8 cellular contexts compared by ENCODE assay signal in the genomic region with DNA sequence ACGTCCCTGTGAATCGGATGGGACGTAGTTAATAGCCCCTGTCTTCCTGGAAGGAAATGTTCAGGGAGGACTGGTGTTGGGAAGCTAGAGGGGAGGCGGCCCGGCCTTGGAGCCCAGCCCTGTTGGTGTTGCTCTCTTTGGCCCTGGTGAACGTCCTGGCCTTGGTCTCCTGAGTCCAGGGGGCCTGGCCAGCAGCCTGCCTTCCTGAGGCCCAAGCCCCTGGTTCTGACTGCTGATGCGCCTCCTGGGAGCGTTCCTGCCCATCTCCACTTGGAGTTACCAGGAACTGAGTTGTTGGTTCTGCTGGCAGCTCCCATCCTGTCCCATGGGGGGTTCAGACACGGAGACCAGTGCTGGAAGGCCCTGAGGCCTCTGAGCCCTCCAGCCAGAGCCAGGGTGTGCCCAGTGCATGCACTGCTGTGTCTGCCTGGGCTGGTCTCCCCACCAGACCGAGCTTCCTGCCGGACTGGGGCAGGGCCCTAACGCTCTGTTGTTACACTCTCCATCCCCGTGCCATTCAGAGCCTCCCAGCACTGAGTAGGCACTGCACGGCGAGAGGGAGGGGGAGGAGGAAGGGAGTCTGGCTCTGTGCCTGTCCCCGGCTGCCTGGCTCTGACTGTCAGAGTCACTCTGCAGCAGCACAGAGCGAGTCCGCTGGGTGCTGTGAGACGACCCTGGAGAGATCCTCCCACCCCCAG.
DNase-seq lines count a peak whose midpoint lies in the region; FAIRE-seq and TF ChIP-seq lines count a peak whose summit lies in the region.
"Had no signal": no experiment of that assay in that cellular context is flagged by ENCODE, and none has a peak within 500 bp of the region (broad histone marks: within the 10 kb centered on the region; RNA-seq: fewer than 3 reads in every experiment).

No MANE protein-coding gene starts in this region.

- TF ChIP-seq CTCF in D721Med (IDR thresholded peaks at IDR 0.05; ENCODE audit: insufficient read depth, missing control alignments): no peak

- peak; percentile 9 for DNase-seq in NCI-H69 (lab: John Stamatoyannopoulos, UW)
- DNase-seq in cerebellar cortex (ENCODE audit: low spot score): peak; percentile 72
- peak; percentile 85 for DNase-seq in medulla oblongata (ENCODE audit: extremely low spot score)
- DNase-seq in superior temporal gyrus (ENCODE audit: extremely low spot score): peak; percentile 79
- no peak for DNase-seq in D721Med (ENCODE audit: insufficient read length, low spot score)
- no peak for DNase-seq in NCI-H510A treated with DMSO at 0.1 percent for 48 hours (lab: John Stamatoyannopoulos, UW)
- no peak for DNase-seq in GM03348 (ENCODE audit: low spot score)

- no peak for FAIRE-seq in D721Med (lab: Jason Lieb, UNC)
- FAIRE-seq: GM12878 had no signal

Comparison
In these comparisons a context has a peak if more than half of its experiments do, and no peak if none do; other contexts are left out.
1. DNase-seq: peak in NCI-H69 (single experiment), cerebellar cortex (single experiment), medulla oblongata (single experiment) and superior temporal gyrus (single experiment); none in D721Med (single experiment), NCI-H510A treated with DMSO at 0.1 percent for 48 hours (single experiment) and GM03348 (single experiment).